ENCODE assay signal across 25 cellular contexts in the genomic region with DNA sequence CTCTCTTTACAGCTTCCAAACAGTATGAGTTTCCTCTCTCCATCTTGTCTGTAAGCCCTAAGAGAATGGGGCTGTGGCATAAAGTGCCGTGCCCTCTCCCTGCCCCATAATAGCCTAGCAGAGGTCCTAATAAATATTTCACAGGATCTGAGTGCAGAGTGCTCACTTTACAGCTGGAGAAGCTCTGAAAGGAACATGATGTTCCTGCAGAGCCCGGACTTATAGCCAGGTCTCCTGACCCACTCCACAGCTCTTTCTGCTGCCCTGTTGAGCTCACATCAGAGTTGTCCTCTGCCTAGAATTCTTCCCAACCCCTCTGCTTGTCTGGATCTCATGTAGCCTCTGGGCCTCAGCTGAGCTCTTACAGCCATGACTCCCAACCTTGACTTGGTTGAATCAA.
"Had no signal": no experiment of that assay in that cellular context is flagged by ENCODE, and none has a peak within 500 bp of the region (broad histone marks: within the 10 kb centered on the region; RNA-seq: fewer than 3 reads in every experiment).

No MANE protein-coding gene starts in this region.

- H3K4me2 ChIP-seq: smooth muscle cell had no signal

- H3K27ac ChIP-seq: breast epithelium, foreskin keratinocyte, transverse colon, uterus, WERI-Rb-1 had no signal

- H3K4me1 ChIP-seq: breast epithelium, foreskin keratinocyte, uterus had no signal

- DNase-seq: activated CD4-positive, alpha-beta memory T cell treated with anti-CD3 and anti-CD28 coated beads, Interleukin-2, amount 10 ng/mL, durations not matched to agents 7 days and 5 days; activated CD4-positive, alpha-beta T cell treated with anti-CD3 and anti-CD28 coated beads, Interleukin-2, amount 10 ng/mL, durations not matched to agents 7 days and 5 days; activated CD8-positive, alpha-beta memory T cell treated with anti-CD3 and anti-CD28 coated beads, Interleukin-2, amount 50 U/mL, for 48 hours; activated gamma-delta T cell; activated naive CD4-positive, alpha-beta T cell treated with anti-CD3 and anti-CD28 coated beads, Interleukin-2, amount 50 U/mL, for 16 hours; activated T-cell treated with anti-CD3 and anti-CD28 coated beads, Interleukin-2, amount 50 U/mL, for 24 hours; endodermal cell; foreskin keratinocyte; kidney glomerular epithelial cell; mucosa of descending colon; posterior cingulate gyrus; stimulated activated CD4-positive, alpha-beta T cell treated with anti-CD3 and anti-CD28 coated beads, Interleukin-1b, Interleukin-23, amount 100 ng/mL, for 48 hours; stimulated activated CD4-positive, alpha-beta T cell treated with anti-CD3 and anti-CD28 coated beads, Interleukin-4, amount 100 ng/mL, for 4 hours; stimulated activated naive CD4-positive, alpha-beta T cell; T-helper 9 cell; transverse colon; uterus; WERI-Rb-1 had no signal

- H3K27me3 ChIP-seq: breast epithelium, uterus had no signal

- H3K9me3 ChIP-seq: breast epithelium, mucosa of descending colon, transverse colon, uterus had no signal

- H3K4me3 ChIP-seq: breast epithelium, lung, mucosa of descending colon, smooth muscle cell, transverse colon, uterus had no signal

- ATAC-seq: activated CD4-positive, CD25-positive, alpha-beta regulatory T cell treated with anti-CD3 and anti-CD28 coated beads, Interleukin-2, amount 50 U/mL, for 24 hours; esophagus mucosa; foreskin keratinocyte; left lobe of liver; mucosa of descending colon; natural killer cell treated with Interleukin-12 subunit alpha and Interleukin-12 subunit beta and Interleukin-15 and Interleukin-18, amount 100 ng/mL, for 72 hours had no signal

- H3K36me3 ChIP-seq: breast epithelium, transverse colon, uterus, WERI-Rb-1 had no signal
